In genomic region chr2:152165306-152165705, GRCh38 we compare ENCODE assay signal across 20 cellular contexts. TPM values are rescaled to one million over a fixed set of nuclear protein-coding genes. Genes with fewer than 3 reads are reported as not detected.
A peak's percentile ranks its signal among the peaks of the same experiment; 100 is the strongest.
DNase-seq lines count a peak whose midpoint lies in the region; ATAC-seq and TF ChIP-seq lines count a peak whose summit lies in the region.
"Had no signal": no experiment of that assay in that cellular context is flagged by ENCODE, and none has a peak within 500 bp of the region (broad histone marks: within the 10 kb centered on the region; RNA-seq: fewer than 3 reads in every experiment).

No MANE protein-coding gene starts in this region.

- TF ChIP-seq CTCF in neural crest cell (conservative IDR thresholded peaks at IDR 0.05), result no peak
- no peak for TF ChIP-seq CTCF in prostate gland (IDR thresholded peaks at IDR 0.05)
- no peak for TF ChIP-seq CTCF in mucosa of descending colon (IDR thresholded peaks at IDR 0.05)

- CTCF ChIA-PET in activated naive CD4-positive, alpha-beta T cell treated with anti-CD3 and anti-CD28 coated beads, Interleukin-2, amount 10 ng/mL, durations not matched to agents 7 days and 5 days (lab: Charles Lee), result interaction anchor here (0.7 to 1.0 kb wide), 2 partner anchors 10 to 473 kb away, joined by 3 to 4 read pairs; partner anchors contain the start of gene STAM2
- CTCF ChIA-PET in activated naive CD4-positive, alpha-beta T cell treated with anti-CD3 and anti-CD28 coated beads for 36 hours (lab: Charles Lee), result no interaction called here

- peaks cover 22% of the 10 kb centered on the region for H3K4me1 ChIP-seq in prostate gland (replicated peaks)
- no peaks in the 10 kb centered on the region for H3K4me1 ChIP-seq in mucosa of descending colon (ENCODE audit: low read depth)

- TF ChIP-seq POLR2A in prostate gland (IDR thresholded peaks at IDR 0.05), result no peak

- H3K4me3 ChIP-seq in prostate gland, result no peak overlapping the region
- no peak overlapping the region for H3K4me3 ChIP-seq in mucosa of descending colon
- H3K4me3 ChIP-seq: A549 had no signal

- peaks cover 6% of the 10 kb centered on the region for H3K36me3 Mint-ChIP-seq in activated naive CD4-positive, alpha-beta T cell treated with anti-CD3 and anti-CD28 coated beads, Interleukin-2, amount 10 ng/mL, durations not matched to agents 7 days and 5 days
- H3K36me3 Mint-ChIP-seq in activated naive CD4-positive, alpha-beta T cell treated with anti-CD3 and anti-CD28 coated beads for 36 hours (ENCODE audit: low read depth), result peaks cover 6% of the 10 kb centered on the region
- H3K36me3 Mint-ChIP-seq in neural crest cell (ENCODE audit: low read depth), result peaks cover 15% of the 10 kb centered on the region

- no peaks in the 10 kb centered on the region for H3K27me3 Mint-ChIP-seq in activated naive CD4-positive, alpha-beta T cell treated with anti-CD3 and anti-CD28 coated beads, Interleukin-2, amount 10 ng/mL, durations not matched to agents 7 days and 5 days
- H3K27me3 Mint-ChIP-seq in activated naive CD4-positive, alpha-beta T cell treated with anti-CD3 and anti-CD28 coated beads for 36 hours (ENCODE audit: low read depth), result no peaks in the 10 kb centered on the region
- H3K27me3 Mint-ChIP-seq in neural crest cell (ENCODE audit: low read depth), result no peaks in the 10 kb centered on the region
- H3K27me3 Mint-ChIP-seq: CD4-positive, alpha-beta T cell had no signal

- intact Hi-C loops in activated naive CD4-positive, alpha-beta T cell treated with anti-CD3 and anti-CD28 coated beads for 36 hours (cut with micrococcal nuclease), result no loop called here
- intact Hi-C loops in prostate gland (cut with DNase I), result no loop called here
- intact Hi-C loops in mucosa of descending colon (cut with DNase I, micrococcal nuclease), result no loop called here

- ATAC-seq in mucosa of descending colon, result no peak
- ATAC-seq: A549, HCT116, HepG2 had no signal

- peak overlapping the region; percentile 5 for H3K27ac Mint-ChIP-seq in activated naive CD4-positive, alpha-beta T cell treated with anti-CD3 and anti-CD28 coated beads, Interleukin-2, amount 10 ng/mL, durations not matched to agents 7 days and 5 days
- no peak overlapping the region for H3K27ac Mint-ChIP-seq in activated naive CD4-positive, alpha-beta T cell treated with anti-CD3 and anti-CD28 coated beads for 36 hours
- peak overlapping the region; percentile 12 for H3K27ac Mint-ChIP-seq in neural crest cell (ENCODE audit: unreplicated experiment)
- H3K27ac Mint-ChIP-seq: CD4-positive, alpha-beta T cell; HFFc6 had no signal

- DNase-seq in activated naive CD4-positive, alpha-beta T cell treated with anti-CD3 and anti-CD28 coated beads, Interleukin-2, amount 10 ng/mL, durations not matched to agents 7 days and 5 days, result no peak
- DNase-seq in activated naive CD4-positive, alpha-beta T cell treated with anti-CD3 and anti-CD28 coated beads for 36 hours, result no peak
- no peak for DNase-seq in neural crest cell (ENCODE audit: low read depth, low spot score)
- no peak for DNase-seq in prostate gland (ENCODE audit: low spot score)
- no peak for DNase-seq in superior temporal gyrus (ENCODE audit: extremely low spot score)
- no peak for DNase-seq in COLO668 (lab: John Stamatoyannopoulos, UW; ENCODE audit: unreplicated experiment)
- no peak for DNase-seq in mucosa of descending colon
- DNase-seq: AML-193; CD4-positive, alpha-beta T cell; DMS153; DMS79; GDM1; GOT3; H7; HFFc6 had no signal

- no peaks in the 10 kb centered on the region for H3K36me3 ChIP-seq in prostate gland
- no peaks in the 10 kb centered on the region for H3K36me3 ChIP-seq in mucosa of descending colon (ENCODE audit: low read depth)

- H3K27me3 ChIP-seq in prostate gland (replicated peaks; ENCODE audit: insufficient read depth), result no peaks in the 10 kb centered on the region

- no peaks in the 10 kb centered on the region for H3K9me3 ChIP-seq in prostate gland
- H3K9me3 ChIP-seq in mucosa of descending colon, result no peaks in the 10 kb centered on the region
- H3K9me3 ChIP-seq: A549 had no signal

- H3K27ac ChIP-seq in prostate gland, result peak overlapping the region; percentile 7 to 12
- H3K27ac ChIP-seq: 22Rv1, A549, C4-2B had no signal

- WGBS in prostate gland, result 45% methylated on average over 7 of the region's 7 CpGs

- H3K4me3 Mint-ChIP-seq in activated naive CD4-positive, alpha-beta T cell treated with anti-CD3 and anti-CD28 coated beads, Interleukin-2, amount 10 ng/mL, durations not matched to agents 7 days and 5 days, result no peak overlapping the region
- H3K4me3 Mint-ChIP-seq in activated naive CD4-positive, alpha-beta T cell treated with anti-CD3 and anti-CD28 coated beads for 36 hours, result no peak overlapping the region
- no peak overlapping the region for H3K4me3 Mint-ChIP-seq in neural crest cell
- H3K4me3 Mint-ChIP-seq: CD4-positive, alpha-beta T cell had no signal

- H3K4me1 Mint-ChIP-seq in activated naive CD4-positive, alpha-beta T cell treated with anti-CD3 and anti-CD28 coated beads, Interleukin-2, amount 10 ng/mL, durations not matched to agents 7 days and 5 days, result peaks cover 16% of the 10 kb centered on the region
- H3K4me1 Mint-ChIP-seq in activated naive CD4-positive, alpha-beta T cell treated with anti-CD3 and anti-CD28 coated beads for 36 hours (ENCODE audit: low read depth), result peaks cover 35% of the 10 kb centered on the region
- H3K4me1 Mint-ChIP-seq in neural crest cell, result peaks cover 14% of the 10 kb centered on the region

- H3K9me3 Mint-ChIP-seq in activated naive CD4-positive, alpha-beta T cell treated with anti-CD3 and anti-CD28 coated beads, Interleukin-2, amount 10 ng/mL, durations not matched to agents 7 days and 5 days, result peaks cover 2% of the 10 kb centered on the region
- no peaks in the 10 kb centered on the region for H3K9me3 Mint-ChIP-seq in activated naive CD4-positive, alpha-beta T cell treated with anti-CD3 and anti-CD28 coated beads for 36 hours
- H3K9me3 Mint-ChIP-seq in neural crest cell, result peaks cover 5% of the 10 kb centered on the region
- H3K9me3 Mint-ChIP-seq: CD4-positive, alpha-beta T cell had no signal

RNA-seq across cellular contexts. Expression of gene STAM2, which starts 10.3 kb away (rescaled TPM):
- total RNA-seq in activated naive CD4-positive, alpha-beta T cell treated with anti-CD3 and anti-CD28 coated beads for 36 hours, result 10 to 100 TPM in 1 of 2 experiments, 1 to 10 TPM in 1; 9.6 to 10.8 TPM
- total RNA-seq in neural crest cell (16.0 and 16.1 TPM in 2 replicates), prostate gland (10 to 100 TPM; 28.7 to 39.3 TPM), mucosa of descending colon (10 to 100 TPM; 38.8 to 45.8 (median 41.7) TPM)
